In genomic region chr19:42272535-42272897, GRCh38 we compare ENCODE assay signal across 17 cellular contexts. TPM values are rescaled to one million over a fixed set of nuclear protein-coding genes. Genes with fewer than 3 reads are reported as not detected.
A peak's percentile ranks its signal among the peaks of the same experiment; 100 is the strongest.
DNase-seq lines count a peak whose midpoint lies in the region; ATAC-seq, FAIRE-seq and TF ChIP-seq lines count a peak whose summit lies in the region.
"Had no signal": no experiment of that assay in that cellular context is flagged by ENCODE, and none has a peak within 500 bp of the region (broad histone marks: within the 10 kb centered on the region; RNA-seq: fewer than 3 reads in every experiment).

No MANE protein-coding gene starts in this region.

- CTCF ChIA-PET in K562 (lab: Yijun Ruan, JAX; ENCODE audit: low intra/inter-chr PET ratio), result no interaction called here
- CTCF ChIA-PET in activated CD4-positive, alpha-beta T cell treated with anti-CD3 and anti-CD28 coated beads, Interleukin-2, amount 10 ng/mL, durations not matched to agents 7 days and 5 days (lab: Charles Lee), result interaction anchor here (0.9 kb wide), 1 partner anchor 24 kb away, joined by 3 read pairs; no protein-coding TSS in a partner anchor

- H3K27ac ChIP-seq in K562 (ENCODE audit: extremely low read depth, low read depth, low read length), result no peak overlapping the region
- H3K27ac ChIP-seq: KMS-11, PC-9 had no signal

- no peak overlapping the region for H3K4me2 ChIP-seq in K562 (ENCODE audit: insufficient read depth, low read length)
- H3K4me2 ChIP-seq: KMS-11, PC-9 had no signal

- H4K20me1 ChIP-seq in K562 (replicated peaks; ENCODE audit: control insufficient read depth, insufficient read depth, low read length), result no peaks in the 10 kb centered on the region

- H3K9me3 Mint-ChIP-seq in natural killer cell, result no peaks in the 10 kb centered on the region
- H3K9me3 Mint-ChIP-seq in natural killer cell treated with Interleukin-12 subunit alpha and Interleukin-12 subunit beta and Interleukin-15 and Interleukin-18, amount 100 ng/mL, for 72 hours, result no peaks in the 10 kb centered on the region
- no peaks in the 10 kb centered on the region for H3K9me3 Mint-ChIP-seq in activated CD4-positive, alpha-beta T cell treated with anti-CD3 and anti-CD28 coated beads, Interleukin-2, amount 10 ng/mL, durations not matched to agents 7 days and 5 days

- H3K36me3 Mint-ChIP-seq in natural killer cell, result no peaks in the 10 kb centered on the region
- H3K36me3 Mint-ChIP-seq in natural killer cell treated with Interleukin-12 subunit alpha and Interleukin-12 subunit beta and Interleukin-15 and Interleukin-18, amount 100 ng/mL, for 72 hours, result peaks cover 5% of the 10 kb centered on the region
- peaks cover 29% of the 10 kb centered on the region for H3K36me3 Mint-ChIP-seq in activated CD4-positive, alpha-beta T cell treated with anti-CD3 and anti-CD28 coated beads, Interleukin-2, amount 10 ng/mL, durations not matched to agents 7 days and 5 days (ENCODE audit: low read depth)

- DNase-seq in natural killer cell (peak; percentile 15), K562 (ENCODE audit: extremely low read depth in 1 of 4, low spot score in 3 of 4) (no peak), sciatic nerve (ENCODE audit: low spot score) (peak; percentile 57), NCI-H82 treated with DMSO at 0.1 percent for 48 hours (lab: John Stamatoyannopoulos, UW; ENCODE audit: unreplicated experiment) (no peak)
- DNase-seq in natural killer cell treated with Interleukin-12 subunit alpha and Interleukin-12 subunit beta and Interleukin-15 and Interleukin-18, amount 100 ng/mL, for 72 hours (ENCODE audit: low spot score), result no peak
- DNase-seq in activated CD4-positive, alpha-beta T cell treated with anti-CD3 and anti-CD28 coated beads, Interleukin-2, amount 10 ng/mL, durations not matched to agents 7 days and 5 days, result no peak
- DNase-seq: ACHN, DMS79, H7, NCI-H1417, NCI-H187 treated with DMSO at 0.1 percent for 48 hours, NCI-H345, NCI-H524 treated with DMSO at 0.1 percent for 48 hours, PC-9 had no signal

- TF ChIP-seq EP300 in K562 (IDR thresholded peaks at IDR 0.05; ENCODE audit: low read length), result no peak

- POLR2A ChIA-PET in K562 (lab: Yijun Ruan, JAX), result interaction anchor here (0.7 to 0.9 kb wide), 2 partner anchors 10 to 31 kb away, joined by 3 read pairs; no protein-coding TSS in a partner anchor
- POLR2A ChIA-PET in activated CD4-positive, alpha-beta T cell treated with anti-CD3 and anti-CD28 coated beads, Interleukin-2, amount 10 ng/mL, durations not matched to agents 7 days and 5 days (lab: Charles Lee), result no interaction called here

- TF ChIP-seq RAD21 in K562 (CRISPR knock-in tag; conservative IDR thresholded peaks at IDR 0.05 in 1 of 2, IDR thresholded peaks at IDR 0.05 in 1 of 2), result no peak

- H3K27me3 Mint-ChIP-seq in natural killer cell (ENCODE audit: low read depth in 2 of 2), result no peaks in the 10 kb centered on the region
- H3K27me3 Mint-ChIP-seq in natural killer cell treated with Interleukin-12 subunit alpha and Interleukin-12 subunit beta and Interleukin-15 and Interleukin-18, amount 100 ng/mL, for 72 hours, result no peaks in the 10 kb centered on the region
- no peaks in the 10 kb centered on the region for H3K27me3 Mint-ChIP-seq in activated CD4-positive, alpha-beta T cell treated with anti-CD3 and anti-CD28 coated beads, Interleukin-2, amount 10 ng/mL, durations not matched to agents 7 days and 5 days

- H2AFZ ChIP-seq in K562 (ENCODE audit: low read depth, low read length), result no peak overlapping the region
- H2AFZ ChIP-seq: PC-9 had no signal

- in situ Hi-C loops in K562 (cut with MboI), result no loop called here

- H3K36me3 ChIP-seq in K562 (ENCODE audit: control insufficient read depth, insufficient read depth, low read length), result peaks cover 57% of the 10 kb centered on the region

- peaks cover 15 to 50% of the 10 kb centered on the region in 2 experiments for H3K4me1 ChIP-seq in K562 (replicated peaks in 1 of 2; ENCODE audit: control insufficient read depth in 2 of 2, insufficient read depth in 2 of 2, low read length in 2 of 2)

- H3K9me1 ChIP-seq in K562 (ENCODE audit: control insufficient read depth, insufficient read depth, low read length), result no peaks in the 10 kb centered on the region

- intact Hi-C loops in natural killer cell (cut with micrococcal nuclease), result no loop called here
- intact Hi-C loops in K562 (cut with micrococcal nuclease), result no loop called here
- intact Hi-C loops in sciatic nerve (cut with DNase I), result no loop called here

- ATAC-seq in natural killer cell (no peak), K562 (no peak), sciatic nerve (no peak), GM18858 (IDR thresholded peaks at IDR 0.05; ENCODE audit: unreplicated experiment) (no peak)
- no peak for ATAC-seq in natural killer cell treated with Interleukin-12 subunit alpha and Interleukin-12 subunit beta and Interleukin-15 and Interleukin-18, amount 100 ng/mL, for 72 hours

- no peak overlapping the region for H3K9ac ChIP-seq in K562 (ENCODE audit: insufficient read depth in 1 of 2, low read depth in 2 of 2, low read length in 2 of 2)
- H3K9ac ChIP-seq: KMS-11 had no signal

- TF ChIP-seq POLR2A in K562 (conservative IDR thresholded peaks at IDR 0.05), result no peak

- no peak for FAIRE-seq in K562 (lab: Jason Lieb, UNC)

- TF ChIP-seq CTCF in natural killer cell (IDR thresholded peaks at IDR 0.05), result no peak
- TF ChIP-seq CTCF in K562 (IDR thresholded peaks at IDR 0.05 in 2 of 3, conservative IDR thresholded peaks at IDR 0.05 in 1 of 3; ENCODE audit: insufficient read depth in 2 of 3, low read depth in 1 of 3, low read length in 3 of 3), result no peak

- H3K4me3 ChIP-seq in K562, result no peak overlapping the region
- H3K4me3 ChIP-seq: PC-9 had no signal

- H3K9me3 ChIP-seq in K562 (replicated peaks; ENCODE audit: control insufficient read depth, insufficient read depth, low read depth, low read length), result no peaks in the 10 kb centered on the region

- no TSS peak for BruUV-seq in K562 (replicated peaks; lab: Mats Ljungman, UMichigan)

- 98% methylated on average over 9 of the region's 9 CpGs for WGBS in K562 (ENCODE audit: insufficient coverage, low coverage, missing lambda C conversion rate)

- H3K4me1 Mint-ChIP-seq in natural killer cell, result peaks cover 16 to 19% of the 10 kb centered on the region in 2 donors
- H3K4me1 Mint-ChIP-seq in natural killer cell treated with Interleukin-12 subunit alpha and Interleukin-12 subunit beta and Interleukin-15 and Interleukin-18, amount 100 ng/mL, for 72 hours (ENCODE audit: low read depth in 2 of 2), result peaks cover 19 to 51% of the 10 kb centered on the region in 2 donors
- peaks cover 57% of the 10 kb centered on the region for H3K4me1 Mint-ChIP-seq in activated CD4-positive, alpha-beta T cell treated with anti-CD3 and anti-CD28 coated beads, Interleukin-2, amount 10 ng/mL, durations not matched to agents 7 days and 5 days

- peaks cover 32% of the 10 kb centered on the region for H3K79me2 ChIP-seq in K562 (ENCODE audit: control insufficient read depth, insufficient read depth, low read length)

- H3K27me3 ChIP-seq in K562 (ENCODE audit: control insufficient read depth in 2 of 2, insufficient read depth in 2 of 2, low read length in 2 of 2), result no peaks in the 10 kb centered on the region

- H3K27ac Mint-ChIP-seq in natural killer cell, result no peak overlapping the region
- H3K27ac Mint-ChIP-seq in natural killer cell treated with Interleukin-12 subunit alpha and Interleukin-12 subunit beta and Interleukin-15 and Interleukin-18, amount 100 ng/mL, for 72 hours, result no peak overlapping the region
- no peak overlapping the region for H3K27ac Mint-ChIP-seq in activated CD4-positive, alpha-beta T cell treated with anti-CD3 and anti-CD28 coated beads, Interleukin-2, amount 10 ng/mL, durations not matched to agents 7 days and 5 days
- H3K27ac Mint-ChIP-seq: CD14-positive monocyte had no signal

- H3K4me3 Mint-ChIP-seq in natural killer cell, result no peak overlapping the region
- H3K4me3 Mint-ChIP-seq in natural killer cell treated with Interleukin-12 subunit alpha and Interleukin-12 subunit beta and Interleukin-15 and Interleukin-18, amount 100 ng/mL, for 72 hours, result no peak overlapping the region
- H3K4me3 Mint-ChIP-seq in activated CD4-positive, alpha-beta T cell treated with anti-CD3 and anti-CD28 coated beads, Interleukin-2, amount 10 ng/mL, durations not matched to agents 7 days and 5 days, result no peak overlapping the region
- H3K4me3 Mint-ChIP-seq: CD14-positive monocyte had no signal

RNA-seq across cellular contexts. Expression of gene CIC, which starts 3.5 kb away (rescaled TPM):
- total RNA-seq in natural killer cell, result 100 to 1,000 TPM in 2 of 3 donors, 10 to 100 TPM in 1; 95.4 to 121 (median 108) TPM
- 100 to 1,000 TPM; 110 to 115 TPM for total RNA-seq in natural killer cell treated with Interleukin-12 subunit alpha and Interleukin-12 subunit beta and Interleukin-15 and Interleukin-18, amount 100 ng/mL, for 72 hours
- total RNA-seq in K562 (2011; cell fraction: chromatin; rRNA removed; ENCODE audit: low replicate concordance), result 24.1 and 86.8 TPM in 2 replicates
- total RNA-seq in K562 (2011; cell fraction: nucleolus; rRNA removed), result 64.6 and 65.9 TPM in 2 replicates
- total RNA-seq in K562 (2011; cell fraction: nucleoplasm; rRNA removed), result 39.3 and 41.3 TPM in 2 replicates
- 13.6 and 13.7 TPM in 2 replicates for total RNA-seq in K562 (2014; rRNA removed)
- total RNA-seq in K562 (2014; rRNA removed; fragmentation: Illumina TruSeq; extraction: Trizol), result 1.5 and 2.2 TPM in 2 replicates
- 8.6 and 8.7 TPM in 2 replicates for total RNA-seq in K562 (2015; rRNA removed; fragmentation: Illumina TruSeq; extraction: Trizol)
- total RNA-seq in K562 (2021), result 37.6 and 44.7 TPM in 2 replicates
- polyA plus RNA-seq in K562 (2011; rRNA removed), result 3.0 and 5.8 TPM in 2 replicates
- 4.3 and 10.0 TPM in 2 replicates for polyA plus RNA-seq in K562 (2011; cell fraction: cytosol; rRNA removed)
- 37.3 and 64.7 TPM in 2 replicates for polyA plus RNA-seq in K562 (2011; cell fraction: nucleus; rRNA removed)
- polyA plus RNA-seq in K562 (2012), result 24.4 and 27.9 TPM in 2 replicates
- 12.0 and 21.5 TPM in 2 replicates for polyA plus RNA-seq in K562 (2014; fragmentation: Illumina TruSeq; extraction: Trizol)
- under 1 TPM; 0.07 to 0.13 TPM for polyA plus RNA-seq in K562 (2014; fragmentation: Nextera tagmentation; extraction: Ambion mirVana)
- 18.9 and 19.9 TPM in 2 replicates for polyA plus RNA-seq in K562 (2014; rRNA removed)
- 1.8 and 2.4 TPM in 2 replicates for polyA minus RNA-seq in K562 (2011; rRNA and poly(A)+ RNA removed)
- 12.8 and 21.3 TPM in 2 replicates for polyA minus RNA-seq in K562 (2011; cell fraction: cytosol; rRNA and poly(A)+ RNA removed)
- polyA minus RNA-seq in K562 (2011; cell fraction: nucleus; rRNA and poly(A)+ RNA removed), result 14.4 and 16.6 TPM in 2 replicates
- 92.1 TPM for total RNA-seq in sciatic nerve
- 10 to 100 TPM; 69.3 to 81.0 TPM for total RNA-seq in activated CD4-positive, alpha-beta T cell treated with anti-CD3 and anti-CD28 coated beads, Interleukin-2, amount 10 ng/mL, durations not matched to agents 7 days and 5 days

RNA-seq across cellular contexts. Expression of gene ERF, which starts 17.6 kb away (rescaled TPM):
- total RNA-seq in natural killer cell (100 to 1,000 TPM in 1 of 3 donors, 10 to 100 TPM in 2; 58.3 to 115 (median 75.6) TPM), K562 (2014; rRNA removed) (27.1 and 29.8 TPM in 2 replicates), K562 (2014; rRNA removed; fragmentation: Illumina TruSeq; extraction: Trizol) (19.0 and 20.0 TPM in 2 replicates), K562 (2015; rRNA removed; fragmentation: Illumina TruSeq; extraction: Trizol) (26.5 and 30.0 TPM in 2 replicates), K562 (2021) (72.7 and 75.4 TPM in 2 replicates), sciatic nerve (90.7 TPM)
- 10 to 100 TPM; 29.5 to 47.8 TPM for total RNA-seq in natural killer cell treated with Interleukin-12 subunit alpha and Interleukin-12 subunit beta and Interleukin-15 and Interleukin-18, amount 100 ng/mL, for 72 hours
- 105 and 266 TPM in 2 replicates for total RNA-seq in K562 (2011; cell fraction: chromatin; rRNA removed; ENCODE audit: low replicate concordance)
- total RNA-seq in K562 (2011; cell fraction: nucleolus; rRNA removed), result 150 and 152 TPM in 2 replicates
- total RNA-seq in K562 (2011; cell fraction: nucleoplasm; rRNA removed), result 89.4 and 93.6 TPM in 2 replicates
- polyA plus RNA-seq in K562 (2011; rRNA removed) (27.0 and 41.5 TPM in 2 replicates), K562 (2014; fragmentation: Illumina TruSeq; extraction: Trizol) (28.9 and 45.7 TPM in 2 replicates), K562 (2014; fragmentation: Nextera tagmentation; extraction: Ambion mirVana) (under 1 TPM; 0.03 to 0.13 TPM), K562 (2014; rRNA removed) (54.9 and 62.2 TPM in 2 replicates)
- polyA plus RNA-seq in K562 (2011; cell fraction: cytosol; rRNA removed), result 33.1 and 53.6 TPM in 2 replicates
- 142 and 197 TPM in 2 replicates for polyA plus RNA-seq in K562 (2011; cell fraction: nucleus; rRNA removed)
- polyA plus RNA-seq in K562 (2012), result 34.3 and 44.0 TPM in 2 replicates
- 16.2 and 21.5 TPM in 2 replicates for polyA minus RNA-seq in K562 (2011; rRNA and poly(A)+ RNA removed)
- polyA minus RNA-seq in K562 (2011; cell fraction: cytosol; rRNA and poly(A)+ RNA removed), result 31.7 and 33.0 TPM in 2 replicates
- polyA minus RNA-seq in K562 (2011; cell fraction: nucleus; rRNA and poly(A)+ RNA removed), result 30.3 and 43.7 TPM in 2 replicates
- 10 to 100 TPM; 56.5 to 57.9 TPM for total RNA-seq in activated CD4-positive, alpha-beta T cell treated with anti-CD3 and anti-CD28 coated beads, Interleukin-2, amount 10 ng/mL, durations not matched to agents 7 days and 5 days

RNA-seq across cellular contexts. Expression of gene PRR19, which starts 29.4 kb away (rescaled TPM):
- total RNA-seq in natural killer cell (not detected), K562 (2014; rRNA removed) (0.54 and 1.1 TPM in 2 replicates), K562 (2014; rRNA removed; fragmentation: Illumina TruSeq; extraction: Trizol) (0.11 and 0.32 TPM in 2 replicates), K562 (2015; rRNA removed; fragmentation: Illumina TruSeq; extraction: Trizol) (0.94 and 1.1 TPM in 2 replicates), K562 (2021) (1.6 and 1.8 TPM in 2 replicates), sciatic nerve (0.45 TPM)
- total RNA-seq in natural killer cell treated with Interleukin-12 subunit alpha and Interleukin-12 subunit beta and Interleukin-15 and Interleukin-18, amount 100 ng/mL, for 72 hours, result 1 to 10 TPM in 1 of 2 donors, under 1 TPM in 1; 0.64 to 1.0 TPM
- 0.30 and 0.67 TPM in 2 replicates for total RNA-seq in K562 (2011; cell fraction: chromatin; rRNA removed; ENCODE audit: low replicate concordance)
- total RNA-seq in K562 (2011; cell fraction: nucleolus; rRNA removed), result 0.39 and 0.83 TPM in 2 replicates
- 0.76 and 0.81 TPM in 2 replicates for total RNA-seq in K562 (2011; cell fraction: nucleoplasm; rRNA removed)
- polyA plus RNA-seq in K562 (2011; rRNA removed) (0.24 and 0.34 TPM in 2 replicates), K562 (2014; fragmentation: Illumina TruSeq; extraction: Trizol) (1.0 and 1.9 TPM in 2 replicates), K562 (2014; fragmentation: Nextera tagmentation; extraction: Ambion mirVana) (under 1 TPM; 0.10 to 0.18 TPM), K562 (2014; rRNA removed) (0.73 and 1.6 TPM in 2 replicates)
- 0.41 and 2.0 TPM in 2 replicates for polyA plus RNA-seq in K562 (2011; cell fraction: cytosol; rRNA removed)
- polyA plus RNA-seq in K562 (2011; cell fraction: nucleus; rRNA removed), result 0.21 and 0.77 TPM in 2 replicates
- polyA plus RNA-seq in K562 (2012), result 1.4 and 1.7 TPM in 2 replicates
- polyA minus RNA-seq in K562 (2011; rRNA and poly(A)+ RNA removed), result 0.15 and 0.32 TPM in 2 replicates
- polyA minus RNA-seq in K562 (2011; cell fraction: cytosol; rRNA and poly(A)+ RNA removed), result 1.2 TPM in 1 of 2 replicates, not detected in the other
- 0.40 TPM in 1 of 2 replicates, not detected in the other for polyA minus RNA-seq in K562 (2011; cell fraction: nucleus; rRNA and poly(A)+ RNA removed)
- total RNA-seq in activated CD4-positive, alpha-beta T cell treated with anti-CD3 and anti-CD28 coated beads, Interleukin-2, amount 10 ng/mL, durations not matched to agents 7 days and 5 days, result under 1 TPM; 0.54 to 0.62 TPM

RNA-seq across cellular contexts. Expression of gene PAFAH1B3, which starts 29.9 kb away (rescaled TPM):
- total RNA-seq in natural killer cell (1 to 10 TPM; 6.1 to 8.9 (median 7.9) TPM), K562 (2014; rRNA removed) (114 and 146 TPM in 2 replicates), K562 (2014; rRNA removed; fragmentation: Illumina TruSeq; extraction: Trizol) (28.7 and 48.0 TPM in 2 replicates), K562 (2015; rRNA removed; fragmentation: Illumina TruSeq; extraction: Trizol) (78.9 and 81.0 TPM in 2 replicates), K562 (2021) (130 and 138 TPM in 2 replicates), sciatic nerve (7.4 TPM)
- 10 to 100 TPM; 16.9 to 40.2 TPM for total RNA-seq in natural killer cell treated with Interleukin-12 subunit alpha and Interleukin-12 subunit beta and Interleukin-15 and Interleukin-18, amount 100 ng/mL, for 72 hours
- 3.9 and 24.8 TPM in 2 replicates for total RNA-seq in K562 (2011; cell fraction: chromatin; rRNA removed; ENCODE audit: low replicate concordance)
- 45.0 and 47.0 TPM in 2 replicates for total RNA-seq in K562 (2011; cell fraction: nucleolus; rRNA removed)
- total RNA-seq in K562 (2011; cell fraction: nucleoplasm; rRNA removed), result 16.6 and 17.6 TPM in 2 replicates
- polyA plus RNA-seq in K562 (2011; rRNA removed) (27.5 and 40.8 TPM in 2 replicates), K562 (2014; fragmentation: Illumina TruSeq; extraction: Trizol) (96.7 and 113 TPM in 2 replicates), K562 (2014; fragmentation: Nextera tagmentation; extraction: Ambion mirVana) (10 to 100 TPM; 10.5 to 23.5 TPM), K562 (2014; rRNA removed) (79.6 and 80.6 TPM in 2 replicates)
- polyA plus RNA-seq in K562 (2011; cell fraction: cytosol; rRNA removed), result 71.5 and 165 TPM in 2 replicates
- polyA plus RNA-seq in K562 (2011; cell fraction: nucleus; rRNA removed), result 47.4 and 73.9 TPM in 2 replicates
- polyA plus RNA-seq in K562 (2012), result 83.4 and 102 TPM in 2 replicates
- 20.7 and 34.8 TPM in 2 replicates for polyA minus RNA-seq in K562 (2011; rRNA and poly(A)+ RNA removed)
- 70.3 and 71.1 TPM in 2 replicates for polyA minus RNA-seq in K562 (2011; cell fraction: cytosol; rRNA and poly(A)+ RNA removed)
- 16.8 and 18.9 TPM in 2 replicates for polyA minus RNA-seq in K562 (2011; cell fraction: nucleus; rRNA and poly(A)+ RNA removed)
- 10 to 100 TPM; 43.5 to 46.6 TPM for total RNA-seq in activated CD4-positive, alpha-beta T cell treated with anti-CD3 and anti-CD28 coated beads, Interleukin-2, amount 10 ng/mL, durations not matched to agents 7 days and 5 days

RNA-seq across cellular contexts. Expression of gene GSK3A, which starts 30.1 kb away (rescaled TPM):
- total RNA-seq in natural killer cell (10 to 100 TPM; 42.5 to 52.1 (median 44.1) TPM), K562 (2014; rRNA removed) (22.7 and 25.2 TPM in 2 replicates), K562 (2014; rRNA removed; fragmentation: Illumina TruSeq; extraction: Trizol) (16.6 and 21.4 TPM in 2 replicates), K562 (2015; rRNA removed; fragmentation: Illumina TruSeq; extraction: Trizol) (31.4 and 33.3 TPM in 2 replicates), K562 (2021) (54.9 and 56.0 TPM in 2 replicates), sciatic nerve (29.2 TPM)
- 10 to 100 TPM; 51.1 to 52.8 TPM for total RNA-seq in natural killer cell treated with Interleukin-12 subunit alpha and Interleukin-12 subunit beta and Interleukin-15 and Interleukin-18, amount 100 ng/mL, for 72 hours
- total RNA-seq in K562 (2011; cell fraction: chromatin; rRNA removed; ENCODE audit: low replicate concordance), result 22.4 and 48.7 TPM in 2 replicates
- total RNA-seq in K562 (2011; cell fraction: nucleolus; rRNA removed), result 25.8 and 28.0 TPM in 2 replicates
- 24.6 and 32.8 TPM in 2 replicates for total RNA-seq in K562 (2011; cell fraction: nucleoplasm; rRNA removed)
- polyA plus RNA-seq in K562 (2011; rRNA removed) (49.3 and 61.9 TPM in 2 replicates), K562 (2014; fragmentation: Illumina TruSeq; extraction: Trizol) (90.0 and 90.7 TPM in 2 replicates), K562 (2014; fragmentation: Nextera tagmentation; extraction: Ambion mirVana) (under 1 TPM; 0.62 to 0.89 TPM), K562 (2014; rRNA removed) (54.2 and 55.4 TPM in 2 replicates)
- 72.0 and 94.0 TPM in 2 replicates for polyA plus RNA-seq in K562 (2011; cell fraction: cytosol; rRNA removed)
- 46.6 and 64.9 TPM in 2 replicates for polyA plus RNA-seq in K562 (2011; cell fraction: nucleus; rRNA removed)
- polyA plus RNA-seq in K562 (2012), result 48.3 and 56.6 TPM in 2 replicates
- 18.3 and 32.8 TPM in 2 replicates for polyA minus RNA-seq in K562 (2011; rRNA and poly(A)+ RNA removed)
- polyA minus RNA-seq in K562 (2011; cell fraction: cytosol; rRNA and poly(A)+ RNA removed), result 31.4 and 33.4 TPM in 2 replicates
- polyA minus RNA-seq in K562 (2011; cell fraction: nucleus; rRNA and poly(A)+ RNA removed), result 7.9 and 9.6 TPM in 2 replicates
- total RNA-seq in activated CD4-positive, alpha-beta T cell treated with anti-CD3 and anti-CD28 coated beads, Interleukin-2, amount 10 ng/mL, durations not matched to agents 7 days and 5 days, result 10 to 100 TPM; 42.7 to 53.4 TPM

Comparison
In these comparisons a context has a peak if more than half of its experiments do, and no peak if none do; other contexts are left out.
1. DNase-seq: peak in natural killer cell (single experiment) and sciatic nerve (single experiment); none in natural killer cell treated with Interleukin-12 subunit alpha and Interleukin-12 subunit beta and Interleukin-15 and Interleukin-18, amount 100 ng/mL, for 72 hours (single experiment), K562 (0 of 4), activated CD4-positive, alpha-beta T cell treated with anti-CD3 and anti-CD28 coated beads, Interleukin-2, amount 10 ng/mL, durations not matched to agents 7 days and 5 days (single experiment) and NCI-H82 treated with DMSO at 0.1 percent for 48 hours (single experiment).